ENCODE assay signal across 12 cellular contexts in the genomic region with DNA sequence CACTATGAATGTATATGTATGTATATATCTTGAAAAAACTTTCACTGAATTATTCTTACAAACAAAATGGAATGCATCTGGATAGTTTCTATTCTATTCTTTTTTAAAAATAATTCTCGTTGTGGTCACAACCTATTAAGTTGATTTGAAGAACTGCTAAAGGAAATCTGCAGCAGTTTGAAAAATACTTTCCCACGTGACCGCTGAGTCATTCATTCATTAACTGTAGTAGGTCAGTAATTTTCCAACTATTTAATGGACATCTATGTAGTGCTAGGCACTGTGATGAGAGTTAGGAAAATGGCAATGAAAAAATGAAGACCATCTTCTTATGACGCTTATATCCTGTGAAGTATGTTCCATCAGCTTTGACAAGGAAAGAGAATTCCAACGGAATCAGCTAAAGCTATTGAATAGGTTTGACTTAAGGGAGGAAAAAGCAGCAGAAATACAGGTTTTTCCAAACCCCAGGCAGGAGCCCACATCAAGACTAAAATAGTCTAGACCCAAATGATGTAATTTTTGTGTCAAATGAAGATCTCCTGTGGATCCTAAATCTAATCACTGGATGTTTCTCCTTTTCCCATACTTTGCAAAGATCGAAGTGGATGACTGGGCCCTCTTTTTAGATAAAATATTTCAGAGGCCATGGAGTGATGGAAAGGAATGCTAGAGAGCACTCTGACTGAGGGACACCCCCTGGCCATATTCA. TPM values are rescaled to one million over a fixed set of nuclear protein-coding genes. Genes with fewer than 3 reads are reported as not detected.
DNase-seq lines count a peak whose midpoint lies in the region; ATAC-seq, FAIRE-seq and TF ChIP-seq lines count a peak whose summit lies in the region.
"Had no signal": no experiment of that assay in that cellular context is flagged by ENCODE, and none has a peak within 500 bp of the region (broad histone marks: within the 10 kb centered on the region; RNA-seq: fewer than 3 reads in every experiment).

No MANE protein-coding gene starts in this region.

- no peak overlapping the region for H2BK120ac ChIP-seq in H1 (replicated peaks; ENCODE audit: low read depth, low read length)

- BruUV-seq in Panc1 (replicated peaks; lab: Mats Ljungman, UMichigan): no TSS peak

- no peak for TF ChIP-seq RAD21 in H1 (IDR thresholded peaks at IDR 0.05 in 1 of 2, conservative IDR thresholded peaks at IDR 0.05 in 1 of 2; ENCODE audit: low read depth in 2 of 2, low read length in 2 of 2)

- H3K9ac ChIP-seq in H1 (replicated peaks in 1 of 4; ENCODE audit: extremely low read depth in 1 of 4, low read depth in 3 of 4, low read length in 3 of 4) (no peak overlapping the region), parathyroid adenoma (no peak overlapping the region)

- H2BK12ac ChIP-seq in H1 (ENCODE audit: low read depth, low read length): no peak overlapping the region

- POLR2A ChIA-PET in Panc1 (lab: Charles Lee) (no interaction called here), H1 (lab: Charles Lee; ENCODE audit: partially characterized antibody) (interaction anchor here (0.8 to 1.6 kb wide), 4 partner anchors 88 to 249 kb away, joined by 3 to 5 read pairs (median 3); partner anchors contain the start of gene MCM3)

- ATAC-seq in Panc1 (no peak), GM19452 (IDR thresholded peaks at IDR 0.05; ENCODE audit: unreplicated experiment) (no peak)

- intact Hi-C loops in Panc1 (cut with micrococcal nuclease; ENCODE audit: unreplicated experiment): loop anchor here (1.0 to 5.0 kb wide), 4 partner anchors 81 to 247 kb away; partner anchors contain the start of gene TRAM2

- CTCF ChIA-PET in Panc1 (lab: Charles Lee): interaction anchor here (0.7 to 1.2 kb wide), 3 partner anchors 8 to 249 kb away, joined by 3 to 8 read pairs (median 4); no protein-coding TSS in a partner anchor
- CTCF ChIA-PET in H1 (lab: Charles Lee; ENCODE audit: partially characterized antibody): interaction anchor here (0.6 to 6.1 kb wide), 35 partner anchors 8 to 996 kb away, joined by 3 to 86 read pairs (median 4); partner anchors contain the start of gene TRAM2

- H3K4me2 ChIP-seq in H1 (ENCODE audit: insufficient read depth in 1 of 2, low read depth in 2 of 2, low read length in 2 of 2): no peak overlapping the region
- peak overlapping the region; percentile 4 for H3K4me2 ChIP-seq in parathyroid adenoma (ENCODE audit: low read length)

- no peaks in the 10 kb centered on the region for H3K79me1 ChIP-seq in H1 (ENCODE audit: low read depth, low read length)

- H3K9me3 ChIP-seq in Panc1 (ENCODE audit: control insufficient read depth, insufficient read depth, low read depth, low read length) (no peaks in the 10 kb centered on the region), H1 (ENCODE audit: insufficient read depth in 2 of 2, low read depth in 1 of 2, low read length in 1 of 2) (no peaks in the 10 kb centered on the region), parathyroid adenoma (ENCODE audit: control insufficient read depth, low read length) (no peaks in the 10 kb centered on the region)
- H3K9me3 ChIP-seq: tibial artery had no signal

- H3K4me1 ChIP-seq in Panc1 (ENCODE audit: control insufficient read depth, insufficient read depth, low read length) (peaks cover 26% of the 10 kb centered on the region), H1 (replicated peaks in 1 of 4; ENCODE audit: control insufficient read depth in 3 of 4, insufficient read depth in 4 of 4, low read length in 3 of 4) (peaks cover 0 to 4% (median 0%) of the 10 kb centered on the region in 4 experiments; a peak in 1 of 7 replicates), parathyroid adenoma (no peaks in the 10 kb centered on the region)

- 85% methylated on average over 6 of the region's 6 CpGs; no CpG with 5 or more reads in 1 of the 2 experiments for WGBS in H1 (ENCODE audit: extremely low coverage in 1 of 2, insufficient coverage in 1 of 2, insufficient read length in 1 of 2, insufficient replicate concordance in 2 of 2, low coverage in 1 of 2, low lambda C conversion rate in 2 of 2, missing lambda C conversion rate in 1 of 2), 2 experiments

- no peak overlapping the region for H3K56ac ChIP-seq in H1 (replicated peaks; ENCODE audit: insufficient read length, low read depth, low read length)

- H3K23me2 ChIP-seq in H1 (ENCODE audit: low read depth, low read length): peaks cover 12% of the 10 kb centered on the region

- H2AFZ ChIP-seq in H1 (ENCODE audit: low read length) (no peak overlapping the region), parathyroid adenoma (no peak overlapping the region)

- H2BK15ac ChIP-seq in H1 (ENCODE audit: low read length): no peak overlapping the region

- H2AK5ac ChIP-seq in H1 (ENCODE audit: low read depth, low read length): no peak overlapping the region

- TF ChIP-seq CTCF in Panc1 (IDR thresholded peaks at IDR 0.05): no peak
- TF ChIP-seq CTCF in H1 (IDR thresholded peaks at IDR 0.05; ENCODE audit: control extremely low read depth in 1 of 3, insufficient read depth in 1 of 3, low read depth in 1 of 3, low read length in 3 of 3): no peak
- TF ChIP-seq CTCF in parathyroid adenoma (IDR thresholded peaks at IDR 0.05): no peak

- no peak for FAIRE-seq in H1 (lab: Jason Lieb, UNC)
- FAIRE-seq: D721Med had no signal

- peak; percentile 30 for DNase-seq in NOMO-1 treated with DMSO at 0.1 percent for 48 hours (lab: John Stamatoyannopoulos, UW; ENCODE audit: unreplicated experiment)
- DNase-seq in NOMO-1 treated with dmso at 0.1 percent for 144 hours (lab: John Stamatoyannopoulos, UW; ENCODE audit: unreplicated experiment): no peak
- DNase-seq in Panc1 (ENCODE audit: low read depth, low spot score): no peak
- no peak for DNase-seq in H1 (ENCODE audit: low read depth in 1 of 2, low spot score in 2 of 2)
- DNase-seq in NCI-H2196 (lab: John Stamatoyannopoulos, UW; ENCODE audit: unreplicated experiment): no peak
- DNase-seq in KBM-7: no peak
- DNase-seq: activated effector memory CD4-positive, alpha-beta T cell treated with anti-CD3 and anti-CD28 coated beads, Interleukin-2, amount 50 U/mL, for 16 hours; tibial artery had no signal

- no peak overlapping the region for H4K91ac ChIP-seq in H1 (replicated peaks; ENCODE audit: insufficient read length, low read length)

- H3K4me3 ChIP-seq in Panc1 (ENCODE audit: low read depth in 2 of 2, low read length in 2 of 2) (no peak overlapping the region), H1 (ENCODE audit: extremely low read depth in 1 of 4, insufficient read depth in 2 of 4, low read depth in 3 of 4, low read length in 4 of 4) (no peak overlapping the region), parathyroid adenoma (ENCODE audit: low read depth, low read length) (no peak overlapping the region)
- H3K4me3 ChIP-seq: tibial artery had no signal

- H4K5ac ChIP-seq in H1 (ENCODE audit: insufficient read length, low read depth, low read length): no peak overlapping the region

- H3K27ac ChIP-seq in Panc1 (ENCODE audit: low read length) (peak overlapping the region; percentile 44; the same call in 1 of the 2 replicates), H1 (ENCODE audit: low read depth, low read length) (no peak overlapping the region), parathyroid adenoma (no peak overlapping the region)
- H3K27ac ChIP-seq: 22Rv1 had no signal

- no peak overlapping the region for H3K18ac ChIP-seq in H1 (ENCODE audit: extremely low read depth, low read length)

- H3K79me2 ChIP-seq in H1 (ENCODE audit: control insufficient read depth in 1 of 2, insufficient read depth in 2 of 2, low read length in 2 of 2) (no peaks in the 10 kb centered on the region), parathyroid adenoma (peaks cover 2% of the 10 kb centered on the region)

- no peak overlapping the region for H3K14ac ChIP-seq in H1 (ENCODE audit: insufficient read length)

- no peak overlapping the region for H4K8ac ChIP-seq in H1 (ENCODE audit: extremely low read depth, insufficient read depth, low read length)

- H2BK20ac ChIP-seq in H1 (ENCODE audit: low read length): no peak overlapping the region

- no peak overlapping the region for H2BK5ac ChIP-seq in H1 (ENCODE audit: low read depth, low read length)

- H3K36me3 ChIP-seq in Panc1 (ENCODE audit: control insufficient read depth, insufficient read depth, low read length) (no peaks in the 10 kb centered on the region), H1 (ENCODE audit: control insufficient read depth in 2 of 4, insufficient read depth in 4 of 4, low read length in 3 of 4) (no peaks in the 10 kb centered on the region), parathyroid adenoma (ENCODE audit: control insufficient read depth, insufficient read depth, low read length) (no peaks in the 10 kb centered on the region)
- H3K36me3 ChIP-seq: tibial artery had no signal

- H3K4ac ChIP-seq in H1 (replicated peaks; ENCODE audit: insufficient read length, low read depth, low read length): no peak overlapping the region

- no peak overlapping the region for H3K23ac ChIP-seq in H1 (ENCODE audit: insufficient read length)

- in situ Hi-C loops in Panc1 (cut with HindIII; ENCODE audit: low pct_unique_long_range_greater_than_20kb, low sequenced_read_pairs): no loop called here
- in situ Hi-C loops in KBM-7 (cut with MboI; ENCODE audit: low pct_unique_long_range_greater_than_20kb, low sequenced_read_pairs): loop anchor here (10.0 kb wide), 1 partner anchor 249 kb away; no protein-coding TSS in a partner anchor

- H4K20me1 ChIP-seq in H1 (replicated peaks in 1 of 2; ENCODE audit: control insufficient read depth in 1 of 2, insufficient read depth in 2 of 2, low read length in 2 of 2): no peaks in the 10 kb centered on the region

- TF ChIP-seq EP300 in H1 (IDR thresholded peaks at IDR 0.05; ENCODE audit: borderline replicate concordance in 1 of 2, low read depth in 2 of 2, low read length in 2 of 2): no peak

- H3K27me3 ChIP-seq in Panc1 (ENCODE audit: control insufficient read depth, insufficient read depth, low read length): no peaks in the 10 kb centered on the region
- H3K27me3 ChIP-seq in H1 (replicated peaks in 1 of 4; ENCODE audit: control insufficient read depth in 3 of 4, extremely low read depth in 1 of 4, insufficient read depth in 3 of 4, low read length in 3 of 4): no peaks in the 10 kb centered on the region
- no peaks in the 10 kb centered on the region for H3K27me3 ChIP-seq in parathyroid adenoma (ENCODE audit: control insufficient read depth, insufficient read depth, low read length)
- H3K27me3 ChIP-seq: tibial artery had no signal

- no peak for TF ChIP-seq POLR2A in H1 (IDR thresholded peaks at IDR 0.05; ENCODE audit: control extremely low read depth in 1 of 2, low read depth in 2 of 2, low read length in 2 of 2)

RNA-seq across cellular contexts. Expression of gene EFHC1, which starts 4.1 kb away (rescaled TPM):
- 24.6 TPM for total RNA-seq in Panc1 (2021; ENCODE audit: unreplicated experiment)
- 17.6 TPM for polyA plus RNA-seq in Panc1 (2012; ENCODE audit: insufficient read length)
- total RNA-seq in H1 (2021; fragmentation: NEBNext Ultra II Directional; extraction: Animal tissue kit (Norgen Biotek cat#: 25700)): 14.7 and 16.4 TPM in 2 replicates
- polyA plus RNA-seq in H1 (2011; rRNA removed): 10.5 and 12.3 TPM in 2 replicates
- polyA plus RNA-seq in H1 (2011; cell fraction: cytosol; rRNA removed): 19.7 TPM
- polyA plus RNA-seq in H1 (2011; cell fraction: nucleus; rRNA removed): 38.5 TPM
- 15.0 to 25.1 TPM (median 18.8 TPM) in 4 replicates for polyA plus RNA-seq in H1 (2012, experiment 1 of 2)
- 1.2 TPM for polyA plus RNA-seq in H1 (2012, experiment 2 of 2)
- polyA plus RNA-seq in H1 (2013, experiment 1 of 2): 12.9 TPM
- 10.6 TPM for polyA plus RNA-seq in H1 (2013, experiment 2 of 2)
- 17.6 and 26.1 TPM in 2 replicates for polyA minus RNA-seq in H1 (2011; rRNA and poly(A)+ RNA removed)
- 8.2 TPM for polyA minus RNA-seq in H1 (2011; cell fraction: cytosol; rRNA and poly(A)+ RNA removed)
- polyA minus RNA-seq in H1 (2011; cell fraction: nucleus; rRNA and poly(A)+ RNA removed): 36.1 TPM

RNA-seq across cellular contexts. Expression of gene PAQR8, which starts 54.1 kb away (rescaled TPM):
- 3.6 TPM for total RNA-seq in Panc1 (2021; ENCODE audit: unreplicated experiment)
- polyA plus RNA-seq in Panc1 (2012; ENCODE audit: insufficient read length): 2.3 TPM
- total RNA-seq in H1 (2021; fragmentation: NEBNext Ultra II Directional; extraction: Animal tissue kit (Norgen Biotek cat#: 25700)): 9.1 and 9.6 TPM in 2 replicates
- 7.6 and 9.7 TPM in 2 replicates for polyA plus RNA-seq in H1 (2011; rRNA removed)
- 7.1 TPM for polyA plus RNA-seq in H1 (2011; cell fraction: cytosol; rRNA removed)
- polyA plus RNA-seq in H1 (2011; cell fraction: nucleus; rRNA removed): 6.6 TPM
- 5.6 to 6.7 TPM (median 6.0 TPM) in 4 replicates for polyA plus RNA-seq in H1 (2012, experiment 1 of 2)
- 4.6 TPM for polyA plus RNA-seq in H1 (2012, experiment 2 of 2)
- polyA plus RNA-seq in H1 (2013, experiment 1 of 2): 9.6 TPM
- polyA plus RNA-seq in H1 (2013, experiment 2 of 2): 11.3 TPM
- polyA minus RNA-seq in H1 (2011; rRNA and poly(A)+ RNA removed): 14.5 and 16.9 TPM in 2 replicates
- 5.9 TPM for polyA minus RNA-seq in H1 (2011; cell fraction: cytosol; rRNA and poly(A)+ RNA removed)
- polyA minus RNA-seq in H1 (2011; cell fraction: nucleus; rRNA and poly(A)+ RNA removed): 7.4 TPM
